In genomic region chr5:2747372-2748179, GRCh38 we compare ENCODE assay signal across 17 cellular contexts. TPM values are rescaled to one million over a fixed set of nuclear protein-coding genes. Genes with fewer than 3 reads are reported as not detected.
DNase-seq lines count a peak whose midpoint lies in the region; ATAC-seq and TF ChIP-seq lines count a peak whose summit lies in the region.
"Had no signal": no experiment of that assay in that cellular context is flagged by ENCODE, and none has a peak within 500 bp of the region (broad histone marks: within the 10 kb centered on the region; RNA-seq: fewer than 3 reads in every experiment).

No MANE protein-coding gene starts in this region.

- H3K27ac Mint-ChIP-seq in neural crest cell (ENCODE audit: unreplicated experiment) (peak overlapping the region; percentile 45), HFFc6 (no peak overlapping the region)
- H3K27ac Mint-ChIP-seq: activated naive CD4-positive, alpha-beta T cell treated with anti-CD3 and anti-CD28 coated beads, Interleukin-2, amount 50 U/mL, for 24 hours had no signal

- peaks cover 12% of the 10 kb centered on the region; the same call in 1 of the 2 replicates for H3K27me3 ChIP-seq in BLaER1
- no peaks in the 10 kb centered on the region for H3K27me3 ChIP-seq in NT2/D1 (ENCODE audit: insufficient read depth, insufficient read length)

- H3K4me3 ChIP-seq in BLaER1, result peak overlapping the region; percentile 75
- H3K4me3 ChIP-seq in NT2/D1 (ENCODE audit: insufficient read length, low read depth), result peak overlapping the region; percentile 24
- H3K4me3 ChIP-seq in epithelial cell of esophagus (ENCODE audit: low read length), result peak overlapping the region; percentile 88
- H3K4me3 ChIP-seq: Peyer's patch, thoracic aorta had no signal

- H3K9ac ChIP-seq in BLaER1 (peak overlapping the region; percentile 91), NT2/D1 (ENCODE audit: insufficient read length, low read depth) (peak overlapping the region; percentile 42)

- H3K27ac ChIP-seq in BLaER1, result peak overlapping the region; percentile 92
- H3K27ac ChIP-seq: Peyer's patch, thoracic aorta had no signal

- H3K36me3 Mint-ChIP-seq in neural crest cell (ENCODE audit: low read depth), result peaks cover 16% of the 10 kb centered on the region
- peaks cover 9% of the 10 kb centered on the region; the same call in 1 of the 2 replicates for H3K36me3 Mint-ChIP-seq in HFFc6 (ENCODE audit: low read depth)

- H3K9me3 ChIP-seq in BLaER1, result peaks cover 31% of the 10 kb centered on the region
- peaks cover 36% of the 10 kb centered on the region; the same call in 1 of the 2 replicates for H3K9me3 ChIP-seq in NT2/D1 (ENCODE audit: insufficient read depth, low read length)
- H3K9me3 ChIP-seq: thoracic aorta had no signal

- H3K27me3 Mint-ChIP-seq in neural crest cell (ENCODE audit: low read depth) (peaks cover 34% of the 10 kb centered on the region), HFFc6 (ENCODE audit: insufficient read depth) (peaks cover 2% of the 10 kb centered on the region)

- peaks cover 62% of the 10 kb centered on the region for H3K4me1 Mint-ChIP-seq in neural crest cell
- H3K4me1 Mint-ChIP-seq in HFFc6 (ENCODE audit: low read depth), result peaks cover 17% of the 10 kb centered on the region

- peak overlapping the region; percentile 82 for H3K4me3 Mint-ChIP-seq in neural crest cell
- H3K4me3 Mint-ChIP-seq in HFFc6, result no peak overlapping the region
- H3K4me3 Mint-ChIP-seq: activated naive CD4-positive, alpha-beta T cell treated with anti-CD3 and anti-CD28 coated beads, Interleukin-2, amount 50 U/mL, for 24 hours; naive thymus-derived CD4-positive, alpha-beta T cell had no signal

- H3K4me2 ChIP-seq in BLaER1, result peak overlapping the region; percentile 83

- ATAC-seq in HG03457 (IDR thresholded peaks at IDR 0.05; ENCODE audit: unreplicated experiment), result no peak
- ATAC-seq: left ventricle myocardium superior; naive thymus-derived CD4-positive, alpha-beta T cell had no signal

- no peaks in the 10 kb centered on the region for H3K9me3 Mint-ChIP-seq in neural crest cell
- no peaks in the 10 kb centered on the region for H3K9me3 Mint-ChIP-seq in HFFc6
- H3K9me3 Mint-ChIP-seq: activated naive CD4-positive, alpha-beta T cell treated with anti-CD3 and anti-CD28 coated beads, Interleukin-2, amount 50 U/mL, for 24 hours had no signal

- peaks cover 88% of the 10 kb centered on the region for H4K20me1 ChIP-seq in BLaER1

- H3K4me1 ChIP-seq in BLaER1 (peaks cover 55% of the 10 kb centered on the region), NT2/D1 (ENCODE audit: insufficient read depth, insufficient read length) (no peaks in the 10 kb centered on the region)

- H3K36me3 ChIP-seq in BLaER1 (peaks cover 81% of the 10 kb centered on the region), NT2/D1 (ENCODE audit: insufficient read depth, insufficient read length, low read length) (peaks cover 64% of the 10 kb centered on the region)
- H3K36me3 ChIP-seq: Peyer's patch, thoracic aorta had no signal

- DNase-seq in NT2/D1 (ENCODE audit: low read depth, low spot score) (no peak), epithelial cell of esophagus (ENCODE audit: low read depth) (peak; percentile 37), neural crest cell (ENCODE audit: low read depth, low spot score) (no peak), HFFc6 (no peak), iPS-NIHi7 (ENCODE audit: extremely low spot score) (no peak), NCI-H82 treated with DMSO at 0.1 percent for 48 hours (lab: John Stamatoyannopoulos, UW; ENCODE audit: unreplicated experiment) (no peak)
- DNase-seq: Calu3; central memory CD4-positive, alpha-beta T cell; left ventricle myocardium superior; naive thymus-derived CD4-positive, alpha-beta T cell; NCI-H2081; Peyer's patch had no signal

- TF ChIP-seq CTCF in epithelial cell of esophagus (IDR thresholded peaks at IDR 0.05; ENCODE audit: insufficient read depth, low read depth, low read length, missing control alignments), result no peak
- TF ChIP-seq CTCF in neural crest cell (conservative IDR thresholded peaks at IDR 0.05), result no peak
- no peak for TF ChIP-seq CTCF in HFFc6 (IDR thresholded peaks at IDR 0.05)

RNA-seq across cellular contexts. Expression of gene IRX2, which starts 3.9 kb away (rescaled TPM):
- 41.6 and 42.5 TPM in 2 replicates for total RNA-seq in neural crest cell
- 1 to 10 TPM; 2.8 to 5.5 (median 3.5) TPM for total RNA-seq in HFFc6 (2021; fragmentation: NEBNext Ultra II Directional; extraction: Animal tissue kit (Norgen Biotek cat#: 25700))
- total RNA-seq: Calu3; M059J; naive thymus-derived CD4-positive, alpha-beta T cell; Peyer's patch had no signal

Comparison
In these comparisons a context has a peak if more than half of its experiments do, and no peak if none do; other contexts are left out.
1. H3K4me3 ChIP-seq: peak in every context shown above with its lines; median percentile 88 in epithelial cell of esophagus; 75 in BLaER1; 24 in NT2/D1.